Comparison of ENCODE assay signal across 19 cellular contexts in the genomic region with DNA sequence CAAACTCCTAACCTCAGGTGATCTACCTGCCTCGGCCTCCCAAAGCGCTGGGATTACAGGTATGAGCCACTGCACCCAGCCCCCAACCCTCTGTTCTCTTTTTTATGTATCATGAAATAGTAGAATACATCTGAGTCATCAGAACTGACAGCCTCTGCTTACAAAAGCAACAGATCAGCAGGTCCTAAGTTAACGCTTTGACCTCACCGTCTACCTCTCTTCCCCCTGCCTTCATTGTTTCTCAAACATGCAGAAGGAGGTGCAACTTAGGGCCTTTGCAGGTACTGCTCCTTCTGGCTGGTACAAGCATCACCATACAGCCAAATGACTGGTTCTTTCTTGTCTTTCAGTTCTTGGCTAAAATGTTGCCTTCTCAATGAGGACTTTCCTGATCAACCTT.
DNase-seq lines count a peak whose midpoint lies in the region; ATAC-seq, FAIRE-seq and TF ChIP-seq lines count a peak whose summit lies in the region.
"Had no signal": no experiment of that assay in that cellular context is flagged by ENCODE, and none has a peak within 500 bp of the region (broad histone marks: within the 10 kb centered on the region; RNA-seq: fewer than 3 reads in every experiment).

No MANE protein-coding gene starts in this region.

- peaks cover 5% of the 10 kb centered on the region; the same call in 1 of the 2 replicates for H3K4me1 ChIP-seq in HepG2 (ENCODE audit: insufficient read depth, low read length)
- H3K4me1 ChIP-seq in right lobe of liver, result no peaks in the 10 kb centered on the region

- no peak overlapping the region for H2AFZ ChIP-seq in HepG2 (ENCODE audit: low read length)

- H3K4me3 ChIP-seq in HepG2 (replicated peaks in 1 of 3; ENCODE audit: insufficient read depth in 1 of 3, low read depth in 2 of 3, low read length in 3 of 3) (no peak overlapping the region), right lobe of liver (no peak overlapping the region)
- H3K4me3 ChIP-seq: HAP-1 had no signal

- no peak for DNase-seq in HepG2 (ENCODE audit: low spot score)
- DNase-seq in right lobe of liver, result no peak
- peak; percentile 53 for DNase-seq in iris pigment epithelial cell (ENCODE audit: low read depth)
- DNase-seq in DMS153 treated with DMSO at 0.1 percent for 48 hours (lab: John Stamatoyannopoulos, UW; ENCODE audit: unreplicated experiment), result no peak
- DNase-seq in T-helper 1 cell, result no peak
- DNase-seq in H4 (ENCODE audit: low spot score), result no peak
- DNase-seq: CD4-positive, CD25-positive, alpha-beta regulatory T cell; GF-D8; NCI-H1436 treated with DMSO at 0.1 percent for 48 hours; NCI-H2107; NCI-H345; NCI-H526 treated with DMSO at 0.1 percent for 48 hours; SHP77 had no signal

- H3K36me3 ChIP-seq in HepG2 (replicated peaks in 1 of 2; ENCODE audit: control insufficient read depth in 1 of 2, insufficient read depth in 2 of 2, low read length in 2 of 2) (no peaks in the 10 kb centered on the region), right lobe of liver (no peaks in the 10 kb centered on the region)
- H3K36me3 ChIP-seq: HAP-1 had no signal

- FAIRE-seq in HepG2 (lab: Jason Lieb, UNC), result no peak
- FAIRE-seq: A204.1 had no signal

- no peak overlapping the region for H3K4me2 ChIP-seq in HepG2 (ENCODE audit: low read depth, low read length)

- intact Hi-C loops in HepG2 (cut with micrococcal nuclease; ENCODE audit: unreplicated experiment), result no loop called here
- intact Hi-C loops in right lobe of liver (cut with DNase I), result no loop called here

- TF ChIP-seq EP300 in HepG2 (IDR thresholded peaks at IDR 0.05; ENCODE audit: low read depth in 2 of 2, low read length in 2 of 2) (no peak), HepG2 (CRISPR knock-in tag; IDR thresholded peaks at IDR 0.05; ENCODE audit: borderline replicate concordance) (no peak)

- no peaks in the 10 kb centered on the region for H4K20me1 ChIP-seq in HepG2 (ENCODE audit: insufficient read depth, low read length)

- WGBS in HepG2 (ENCODE audit: low lambda C conversion rate), result 30% methylated on average over 4 of the region's 4 CpGs
- WGBS in right lobe of liver (ENCODE audit: insufficient coverage, low coverage, low lambda C conversion rate, missing lambda C conversion rate), result 48% methylated on average over 3 of the region's 4 CpGs

- TF ChIP-seq POLR2A in HepG2 (IDR thresholded peaks at IDR 0.05; ENCODE audit: insufficient read depth in 1 of 2, low read depth in 2 of 2, low read length in 2 of 2), result no peak
- no peak for TF ChIP-seq POLR2A in right lobe of liver (IDR thresholded peaks at IDR 0.05)

- in situ Hi-C loops in HepG2 (cut with HindIII; ENCODE audit: extremely low pct_ligation_motif_present, low pct_unique_long_range_greater_than_20kb), result no loop called here

- no peak overlapping the region for H3K9ac ChIP-seq in HepG2 (ENCODE audit: insufficient read depth, low read depth, low read length)

- H3K79me2 ChIP-seq in HepG2 (ENCODE audit: insufficient read depth, low read length), result no peaks in the 10 kb centered on the region

- H3K27ac ChIP-seq in HepG2 (ENCODE audit: extremely low read length, insufficient read depth, low read length) (no peak overlapping the region), right lobe of liver (no peak overlapping the region), angular gyrus (ENCODE audit: low read depth, low read length) (peak overlapping the region; percentile 72)

- POLR2A ChIA-PET in HepG2 (lab: Yijun Ruan, JAX), result no interaction called here

- H3K27me3 ChIP-seq in HepG2 (ENCODE audit: control insufficient read depth in 1 of 2, insufficient read depth in 2 of 2, low read length in 2 of 2), result no peaks in the 10 kb centered on the region
- no peaks in the 10 kb centered on the region for H3K27me3 ChIP-seq in right lobe of liver

- H3K9me3 ChIP-seq in HepG2 (ENCODE audit: low read length) (no peaks in the 10 kb centered on the region), right lobe of liver (no peaks in the 10 kb centered on the region)
- H3K9me3 ChIP-seq: HAP-1 had no signal

- TF ChIP-seq CTCF in HepG2 (CRISPR knock-in tag; IDR thresholded peaks at IDR 0.05) (no peak), right lobe of liver (IDR thresholded peaks at IDR 0.05) (no peak)

- no peak for TF ChIP-seq RAD21 in HepG2 (CRISPR knock-in tag; IDR thresholded peaks at IDR 0.05)

- no TSS peak for BruUV-seq in HepG2 (replicated peaks; lab: Mats Ljungman, UMichigan)

- ATAC-seq in HepG2 (no peak), right lobe of liver (no peak), GM19455 (IDR thresholded peaks at IDR 0.05; ENCODE audit: unreplicated experiment) (no peak)
- ATAC-seq: Panc1, SK-N-SH treated with all-trans-retinoic acid at 6 μM for 48 hours had no signal

- CTCF ChIA-PET in HepG2 (lab: Yijun Ruan, JAX; ENCODE audit: low intra/inter-chr PET ratio, low total read pairs), result no interaction called here

TF ChIP-seq in HepG2, 621 proteins besides CTCF, POLR2A, EP300 and RAD21:
- TF ChIP-seq MEIS1 (CRISPR knock-in tag; IDR thresholded peaks at IDR 0.05; ENCODE audit: borderline replicate concordance) (no peak), MAFK (conservative IDR thresholded peaks at IDR 0.05 in 1 of 2, IDR thresholded peaks at IDR 0.05 in 1 of 2; ENCODE audit: low read length in 2 of 2) (peak; percentile 50 to 57), ZNF772 (CRISPR knock-in tag; IDR thresholded peaks at IDR 0.05) (no peak), MAFF (IDR thresholded peaks at IDR 0.05; ENCODE audit: low read depth, low read length) (peak; percentile 42; the same call in 1 of the 2 replicates)
TF ChIP-seq in HepG2: peak in this region for 2.
